Comparison of ENCODE assay signal across 8 cellular contexts in the genomic region with DNA sequence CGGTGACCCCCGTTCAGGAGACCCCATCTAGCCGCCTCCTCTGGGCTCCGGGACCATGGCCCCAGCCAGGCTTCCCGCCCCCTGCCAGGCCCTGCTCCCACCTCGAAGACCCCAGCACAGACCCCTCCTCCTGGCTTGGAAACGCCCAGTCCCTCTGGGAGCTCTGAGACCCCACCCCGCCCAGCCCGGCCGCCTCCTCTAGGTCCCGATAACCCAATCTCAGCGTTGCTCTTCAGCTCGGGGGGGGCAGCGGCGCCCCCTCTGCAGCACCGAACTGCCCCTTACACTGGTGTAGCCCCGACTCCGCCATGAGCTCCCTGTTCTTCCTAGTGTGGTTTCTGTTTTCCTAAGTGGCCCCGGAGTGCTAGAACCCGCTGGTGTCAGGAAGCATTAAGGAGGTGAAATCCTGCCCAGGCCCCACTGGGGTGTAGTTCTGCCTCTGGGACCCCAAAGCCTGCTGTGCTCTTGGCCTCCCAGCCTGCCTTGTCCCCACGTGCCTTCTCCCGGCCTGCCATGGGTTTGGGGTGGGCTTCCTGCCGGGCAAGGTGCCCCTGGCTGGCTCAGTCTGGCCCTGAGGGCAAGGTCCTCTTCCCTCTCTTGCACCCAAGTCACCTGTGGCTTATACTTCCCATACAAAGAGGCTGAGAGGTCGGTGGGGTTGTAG. TPM values are rescaled to one million over a fixed set of nuclear protein-coding genes. Genes with fewer than 3 reads are reported as not detected.
DNase-seq lines count a peak whose midpoint lies in the region; ATAC-seq and TF ChIP-seq lines count a peak whose summit lies in the region.

No MANE protein-coding gene starts in this region.

- H3K9me3 ChIP-seq in HUES6 (ENCODE audit: control insufficient read depth, insufficient read depth, low read depth, low read length) = peaks cover 22% of the 10 kb centered on the region
- no peaks in the 10 kb centered on the region for H3K9me3 ChIP-seq in colonic mucosa

- DNase-seq in AG09309 (ENCODE audit: low read depth) = no peak
- DNase-seq in colonic mucosa = no peak
- no peak for DNase-seq in natural killer cell
- DNase-seq in A172 (ENCODE audit: low spot score) = no peak
- DNase-seq in NCI-H2171 treated with DMSO at 0.1 percent for 48 hours (lab: John Stamatoyannopoulos, UW) = no peak
- no peak for DNase-seq in HCEC 1CT

- intact Hi-C loops in colonic mucosa (cut with DNase I) = loop anchor here (10.0 kb wide), 3 partner anchors 49 to 449 kb away; partner anchors contain the start of gene FAAP20
- intact Hi-C loops in natural killer cell (cut with micrococcal nuclease) = loop anchor here (1.0 to 10.0 kb wide), 3 partner anchors 99 to 449 kb away; partner anchors contain the start of gene FAAP20

- H3K4me3 ChIP-seq in AG09309 (ENCODE audit: control insufficient read depth, low read depth, low read length) (peak overlapping the region; percentile 73), HUES6 (ENCODE audit: low read depth, low read length) (peak overlapping the region; percentile 91), colonic mucosa (peak overlapping the region; percentile 96)

- no peak overlapping the region for H3K27ac ChIP-seq in HUES6 (ENCODE audit: low read depth, low read length)
- H3K27ac ChIP-seq in colonic mucosa = no peak overlapping the region

- ATAC-seq in natural killer cell (no peak), HG02588 (IDR thresholded peaks at IDR 0.05; ENCODE audit: unreplicated experiment) (no peak)

- no peaks in the 10 kb centered on the region for H3K36me3 Mint-ChIP-seq in natural killer cell

- H3K4me3 Mint-ChIP-seq in natural killer cell = peak overlapping the region; percentile 77

- H3K27me3 Mint-ChIP-seq in natural killer cell (ENCODE audit: low read depth in 2 of 2) = peaks cover 0 to 4% of the 10 kb centered on the region in 2 donors

- peak overlapping the region; percentile 50 to 97 for H3K27ac Mint-ChIP-seq in natural killer cell

- H3K9ac ChIP-seq in HUES6 (ENCODE audit: low read length) (no peak overlapping the region), colonic mucosa (ENCODE audit: low read depth in 2 of 2, low read length in 2 of 2) (peak overlapping the region in 1 of 2 donors; percentile 24)

- H3K27me3 ChIP-seq in HUES6 (ENCODE audit: control insufficient read depth, insufficient read depth, low read length) = peaks cover 30% of the 10 kb centered on the region
- no peaks in the 10 kb centered on the region for H3K27me3 ChIP-seq in colonic mucosa

- H3K4me1 Mint-ChIP-seq in natural killer cell = peaks cover 10 to 18% of the 10 kb centered on the region in 2 donors

- no peaks in the 10 kb centered on the region for H3K36me3 ChIP-seq in HUES6 (ENCODE audit: control insufficient read depth, insufficient read depth, low read length)
- no peaks in the 10 kb centered on the region for H3K36me3 ChIP-seq in colonic mucosa

- H3K4me1 ChIP-seq in HUES6 (ENCODE audit: control insufficient read depth, insufficient read depth, low read length) = peaks cover 10% of the 10 kb centered on the region
- peaks cover 6% of the 10 kb centered on the region for H3K4me1 ChIP-seq in colonic mucosa

- TF ChIP-seq CTCF in AG09309 (IDR thresholded peaks at IDR 0.05; ENCODE audit: control insufficient read depth, insufficient read depth, low read depth, low read length, missing control alignments) (no peak), colonic mucosa (IDR thresholded peaks at IDR 0.05) (no peak), natural killer cell (IDR thresholded peaks at IDR 0.05) (no peak)

- peaks cover 9% of the 10 kb centered on the region in 2 donors for H3K9me3 Mint-ChIP-seq in natural killer cell

RNA-seq across cellular contexts. Expression of gene MMEL1, which starts 10.7 kb away (rescaled TPM):
- total RNA-seq in colonic mucosa (10 to 100 TPM; 11.4 to 13.9 TPM), natural killer cell (1 to 10 TPM in 2 of 3 donors, not detected in 1; 1.3 to 2.0 TPM)
- total RNA-seq in A172 (2014; rRNA removed; shearing (Covaris generic)) = not detected in 2 replicates

RNA-seq across cellular contexts. Expression of gene PRXL2B, which starts 57.0 kb away (rescaled TPM):
- total RNA-seq in colonic mucosa (100 to 1,000 TPM; 105 to 120 TPM), natural killer cell (10 to 100 TPM; 11.3 to 15.1 (median 11.6) TPM)
- 23.1 and 27.9 TPM in 2 replicates for total RNA-seq in A172 (2014; rRNA removed; shearing (Covaris generic))

Comparison
In these comparisons a context has a peak if more than half of its experiments do, and no peak if none do; other contexts are left out.
1. RNA of gene MMEL1, which starts 10.7 kb away (total RNA-seq): 11.4 to 13.9 TPM in colonic mucosa; 1.3 to 2.0 TPM in natural killer cell and not detected in A172; every median in the first group is over 4 times any median in the second.
2. Peak in every context shown above with its lines, with median percentiles within 50 percentile points of each other: H3K4me3 ChIP-seq.